ENCODE assay signal across 1 cellular context in the genomic region with DNA sequence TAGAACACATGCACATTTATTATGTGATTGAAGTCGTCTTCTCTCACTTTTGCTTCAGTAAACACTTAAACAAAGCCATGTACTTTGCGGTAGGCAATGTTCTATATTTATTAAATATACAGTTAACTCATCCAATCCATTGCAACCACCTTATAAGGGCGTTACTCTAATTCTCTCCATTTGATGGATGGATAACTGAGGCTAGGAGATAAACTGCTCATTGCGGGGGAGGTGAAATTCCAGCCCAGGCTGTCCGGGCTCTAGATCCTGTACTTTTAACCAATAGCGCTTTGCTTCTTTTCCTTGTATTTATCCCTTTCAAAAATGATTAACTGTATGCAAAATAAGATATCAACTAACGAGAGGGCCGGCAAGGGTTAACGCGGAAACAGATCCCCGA.
TF ChIP-seq lines count a peak whose summit lies in the region.

No MANE protein-coding gene starts in this region.

TF ChIP-seq in HEK293T, 16 proteins besides CTCF, POLR2A, EP300 and RAD21 (continued from another document):
- TF ChIP-seq, protein P1, sequence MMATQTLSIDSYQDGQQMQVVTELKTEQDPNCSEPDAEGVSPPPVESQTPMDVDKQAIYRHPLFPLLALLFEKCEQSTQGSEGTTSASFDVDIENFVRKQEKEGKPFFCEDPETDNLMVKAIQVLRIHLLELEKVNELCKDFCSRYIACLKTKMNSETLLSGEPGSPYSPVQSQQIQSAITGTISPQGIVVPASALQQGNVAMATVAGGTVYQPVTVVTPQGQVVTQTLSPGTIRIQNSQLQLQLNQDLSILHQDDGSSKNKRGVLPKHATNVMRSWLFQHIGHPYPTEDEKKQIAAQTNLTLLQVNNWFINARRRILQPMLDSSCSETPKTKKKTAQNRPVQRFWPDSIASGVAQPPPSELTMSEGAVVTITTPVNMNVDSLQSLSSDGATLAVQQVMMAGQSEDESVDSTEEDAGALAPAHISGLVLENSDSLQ (IDR thresholded peaks at IDR 0.05): no peak
- TF ChIP-seq TARDBP (IDR thresholded peaks at IDR 0.05): no peak
- no peak for TF ChIP-seq CTBP1 (IDR thresholded peaks at IDR 0.05; ENCODE audit: borderline replicate concordance)
